17 cellular contexts compared by ENCODE assay signal in the genomic region with DNA sequence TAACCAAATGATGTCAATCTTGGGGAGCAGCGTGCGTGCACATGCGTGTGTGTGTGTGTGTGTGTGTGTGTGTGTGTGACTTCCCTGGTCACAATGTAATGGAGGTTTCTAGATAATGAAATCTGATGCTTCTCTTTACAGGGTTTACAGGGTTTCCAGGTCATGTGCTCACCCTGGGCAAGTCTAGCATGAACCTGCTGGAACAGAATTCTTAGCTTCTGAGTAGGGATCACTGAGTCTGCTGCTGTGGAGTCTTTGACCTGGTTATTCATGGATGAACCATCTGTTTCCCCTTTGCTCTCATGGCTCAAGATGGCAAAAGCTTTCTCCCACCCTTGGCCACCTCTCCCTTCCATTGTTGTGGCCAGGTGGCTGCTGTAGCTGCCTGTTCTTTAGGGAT.
DNase-seq lines count a peak whose midpoint lies in the region; ATAC-seq lines count a peak whose summit lies in the region.
"Had no signal": no experiment of that assay in that cellular context is flagged by ENCODE, and none has a peak within 500 bp of the region (broad histone marks: within the 10 kb centered on the region; RNA-seq: fewer than 3 reads in every experiment).

No MANE protein-coding gene starts in this region.

- DNase-seq in NCI-H510A treated with DMSO at 0.1 percent for 48 hours (lab: John Stamatoyannopoulos, UW) = peak; percentile 8
- no peak for DNase-seq in NCI-H510A (lab: John Stamatoyannopoulos, UW)
- peak; percentile 3 for DNase-seq in cerebellar cortex (ENCODE audit: low spot score)
- peak; percentile 37 for DNase-seq in left kidney (ENCODE audit: low read depth, low spot score)
- no peak for DNase-seq in activated CD4-positive, CD25-positive, alpha-beta regulatory T cell treated with anti-CD3 and anti-CD28 coated beads, Interleukin-2, amount 50 U/mL, for 72 hours
- no peak for DNase-seq in KG1 (lab: John Stamatoyannopoulos, UW)
- DNase-seq: CD4-positive, alpha-beta T cell; H9; KBM-7; MM.1S; NCI-H2029; NCI-H526; NCI-H82; NK-92 treated with Interleukin-12 subunit alpha and Interleukin-12 subunit beta, amount 100 ng/mL, for 24 hours; PC-3; SK-N-SH had no signal

- ATAC-seq in GM19397 (IDR thresholded peaks at IDR 0.05; ENCODE audit: unreplicated experiment) = no peak
- ATAC-seq: PC-3 had no signal

Comparison
In these comparisons a context has a peak if more than half of its experiments do, and no peak if none do; other contexts are left out.
1. DNase-seq: peak in NCI-H510A treated with DMSO at 0.1 percent for 48 hours (single experiment), cerebellar cortex (single experiment) and left kidney (single experiment); none in NCI-H510A (single experiment), activated CD4-positive, CD25-positive, alpha-beta regulatory T cell treated with anti-CD3 and anti-CD28 coated beads, Interleukin-2, amount 50 U/mL, for 72 hours (single experiment) and KG1 (single experiment).